In genomic region chr10:16732376-16732775, GRCh38 we compare ENCODE assay signal across 1 cellular context.
TF ChIP-seq lines count a peak whose summit lies in the region.

No MANE protein-coding gene starts in this region.

TF ChIP-seq in IMR-90, 13 proteins besides CTCF, POLR2A, EP300 and RAD21 (continued from another document):
- no peak for TF ChIP-seq NFE2L2 (IDR thresholded peaks at IDR 0.05; ENCODE audit: low read depth, low read length)
- TF ChIP-seq USF2 (IDR thresholded peaks at IDR 0.05; ENCODE audit: low read depth, low read length), result no peak
- no peak for TF ChIP-seq MXI1 (IDR thresholded peaks at IDR 0.05; ENCODE audit: borderline replicate concordance, low read depth, low read length)
- TF ChIP-seq RCOR1 (IDR thresholded peaks at IDR 0.05; ENCODE audit: insufficient replicate concordance, low read length), result no peak
- no peak for TF ChIP-seq MAZ (IDR thresholded peaks at IDR 0.05; ENCODE audit: borderline replicate concordance, low read depth, low read length)
- no peak for TF ChIP-seq MAFK (IDR thresholded peaks at IDR 0.05; ENCODE audit: low read depth, low read length)
- TF ChIP-seq RFX5 (IDR thresholded peaks at IDR 0.05; ENCODE audit: low read depth, low read length), result no peak
- no peak for TF ChIP-seq ELK1 (IDR thresholded peaks at IDR 0.05; ENCODE audit: borderline replicate concordance, low read depth, low read length)
